Comparison of ENCODE assay signal across 8 cellular contexts in genomic region chr19:48618278-48618915, GRCh38. TPM values are rescaled to one million over a fixed set of nuclear protein-coding genes. Genes with fewer than 3 reads are reported as not detected.
DNase-seq lines count a peak whose midpoint lies in the region; TF ChIP-seq lines count a peak whose summit lies in the region.

No MANE protein-coding gene starts in this region.

- H3K4me3 Mint-ChIP-seq in osteocyte (ENCODE audit: unreplicated experiment), result peak overlapping the region; percentile 96

- no peak overlapping the region for H2AFZ ChIP-seq in OCI-LY7 (ENCODE audit: low read length)

- peaks cover 61% of the 10 kb centered on the region for H3K36me3 ChIP-seq in OCI-LY7 (ENCODE audit: insufficient read depth, low read length)

- BruUV-seq in OCI-LY7 (replicated peaks; lab: Mats Ljungman, UMichigan), result TSS peak; percentile 92

- peak overlapping the region; percentile 72 for H3K27ac ChIP-seq in OCI-LY7 (ENCODE audit: low read depth, low read length, poor library complexity, severe bottlenecking)

- H3K4me3 ChIP-seq in OCI-LY7 (ENCODE audit: low read depth, low read length, poor library complexity, severe bottlenecking) (peak overlapping the region; percentile 88), epithelial cell of esophagus (ENCODE audit: low read length) (peak overlapping the region; percentile 94)

- peak; percentile 14 for DNase-seq in COLO668 (lab: John Stamatoyannopoulos, UW; ENCODE audit: unreplicated experiment)
- no peak for DNase-seq in OCI-LY7 (ENCODE audit: low spot score)
- DNase-seq in epithelial cell of esophagus (ENCODE audit: low read depth), result no peak
- no peak for DNase-seq in osteocyte (ENCODE audit: extremely low spot score, unreplicated experiment)
- DNase-seq in CD1c-positive myeloid dendritic cell (ENCODE audit: extremely low spot score), result no peak
- DNase-seq in stimulated activated naive CD4-positive, alpha-beta T cell treated with Interleukin-2 at 50 U/mL for 16 hours (lab: John Stamatoyannopoulos, UW), result no peak
- no peak for DNase-seq in GM19240 (ENCODE audit: insufficient read length, low spot score)
- no peak for DNase-seq in RKO (ENCODE audit: low spot score)

- H3K79me2 ChIP-seq in OCI-LY7 (ENCODE audit: insufficient read depth, low read depth, low read length), result peaks cover 41% of the 10 kb centered on the region

- intact Hi-C loops in OCI-LY7 (cut with micrococcal nuclease; ENCODE audit: unreplicated experiment), result no loop called here

- H3K4me1 Mint-ChIP-seq in osteocyte (ENCODE audit: unreplicated experiment), result peaks cover 43% of the 10 kb centered on the region

- H3K9me3 ChIP-seq in OCI-LY7 (ENCODE audit: low read length), result no peaks in the 10 kb centered on the region

- peak overlapping the region; percentile 93 for H3K4me2 ChIP-seq in OCI-LY7 (ENCODE audit: low read length)

- H3K9me3 Mint-ChIP-seq in osteocyte (ENCODE audit: unreplicated experiment), result no peaks in the 10 kb centered on the region

- no peaks in the 10 kb centered on the region for H3K27me3 Mint-ChIP-seq in osteocyte (ENCODE audit: unreplicated experiment)

- no peaks in the 10 kb centered on the region for H3K9me2 ChIP-seq in OCI-LY7 (ENCODE audit: insufficient read depth, low read length)

- H4K20me1 ChIP-seq in OCI-LY7 (ENCODE audit: insufficient read depth, low read length), result peaks cover 27% of the 10 kb centered on the region

- peaks cover 22% of the 10 kb centered on the region for H3K36me3 Mint-ChIP-seq in osteocyte (ENCODE audit: unreplicated experiment)

- peaks cover 55% of the 10 kb centered on the region for H3K4me1 ChIP-seq in OCI-LY7 (ENCODE audit: insufficient read depth, low read length, poor library complexity, severe bottlenecking)

- peak overlapping the region; percentile 97 for H3K27ac Mint-ChIP-seq in osteocyte (ENCODE audit: unreplicated experiment)

- POLR2A ChIA-PET in OCI-LY7 (lab: Charles Lee), result interaction anchor here (0.6 to 1.3 kb wide), 2 partner anchors 15 to 369 kb away, joined by 4 to 6 read pairs; no protein-coding TSS in a partner anchor

- no peak for TF ChIP-seq CTCF in OCI-LY7 (conservative IDR thresholded peaks at IDR 0.05; ENCODE audit: low read length)
- no peak for TF ChIP-seq CTCF in epithelial cell of esophagus (IDR thresholded peaks at IDR 0.05; ENCODE audit: insufficient read depth, low read depth, low read length, missing control alignments)
- TF ChIP-seq CTCF in osteocyte (IDR thresholded peaks at IDR 0.05), result no peak

- CTCF ChIA-PET in OCI-LY7 (lab: Charles Lee; ENCODE audit: unreplicated experiment), result interaction anchor here (0.6 kb wide), 2 partner anchors 251 to 310 kb away, joined by 3 to 4 read pairs; no protein-coding TSS in a partner anchor

RNA-seq across cellular contexts. Expression of gene RPL18, which starts 0.6 kb away (rescaled TPM):
- 3,527 and 5,064 TPM in 2 replicates for total RNA-seq in OCI-LY7 (2014; rRNA removed; shearing (Covaris generic))
- total RNA-seq in OCI-LY7 (2022), result 1,333 and 1,494 TPM in 2 replicates
- total RNA-seq in osteocyte, result 1,287 and 1,310 TPM in 2 replicates

RNA-seq across cellular contexts. Expression of gene SPHK2, which starts 0.9 kb away (rescaled TPM):
- 12.4 and 18.2 TPM in 2 replicates for total RNA-seq in OCI-LY7 (2014; rRNA removed; shearing (Covaris generic))
- total RNA-seq in OCI-LY7 (2022) (33.3 and 34.8 TPM in 2 replicates), osteocyte (34.4 and 34.7 TPM in 2 replicates)

RNA-seq across cellular contexts. Expression of gene FAM83E, which starts 3.5 kb away (rescaled TPM):
- total RNA-seq in OCI-LY7 (2014; rRNA removed; shearing (Covaris generic)), result 3.7 and 6.2 TPM in 2 replicates
- total RNA-seq in OCI-LY7 (2022) (3.0 and 5.6 TPM in 2 replicates), osteocyte (1.1 and 1.3 TPM in 2 replicates)

RNA-seq across cellular contexts. Expression of gene SPACA4, which starts 11.9 kb away (rescaled TPM):
- total RNA-seq in OCI-LY7 (2014; rRNA removed; shearing (Covaris generic)), result not detected in 2 replicates
- not detected in 2 replicates for total RNA-seq in OCI-LY7 (2022)
- total RNA-seq in osteocyte, result not detected in 2 replicates

RNA-seq across cellular contexts. Expression of gene DBP, which starts 18.8 kb away (rescaled TPM):
- 20.8 and 35.6 TPM in 2 replicates for total RNA-seq in OCI-LY7 (2014; rRNA removed; shearing (Covaris generic))
- 15.7 and 19.0 TPM in 2 replicates for total RNA-seq in OCI-LY7 (2022)
- total RNA-seq in osteocyte, result 18.5 and 20.3 TPM in 2 replicates
